ENCODE assay signal across 16 cellular contexts in the genomic region with DNA sequence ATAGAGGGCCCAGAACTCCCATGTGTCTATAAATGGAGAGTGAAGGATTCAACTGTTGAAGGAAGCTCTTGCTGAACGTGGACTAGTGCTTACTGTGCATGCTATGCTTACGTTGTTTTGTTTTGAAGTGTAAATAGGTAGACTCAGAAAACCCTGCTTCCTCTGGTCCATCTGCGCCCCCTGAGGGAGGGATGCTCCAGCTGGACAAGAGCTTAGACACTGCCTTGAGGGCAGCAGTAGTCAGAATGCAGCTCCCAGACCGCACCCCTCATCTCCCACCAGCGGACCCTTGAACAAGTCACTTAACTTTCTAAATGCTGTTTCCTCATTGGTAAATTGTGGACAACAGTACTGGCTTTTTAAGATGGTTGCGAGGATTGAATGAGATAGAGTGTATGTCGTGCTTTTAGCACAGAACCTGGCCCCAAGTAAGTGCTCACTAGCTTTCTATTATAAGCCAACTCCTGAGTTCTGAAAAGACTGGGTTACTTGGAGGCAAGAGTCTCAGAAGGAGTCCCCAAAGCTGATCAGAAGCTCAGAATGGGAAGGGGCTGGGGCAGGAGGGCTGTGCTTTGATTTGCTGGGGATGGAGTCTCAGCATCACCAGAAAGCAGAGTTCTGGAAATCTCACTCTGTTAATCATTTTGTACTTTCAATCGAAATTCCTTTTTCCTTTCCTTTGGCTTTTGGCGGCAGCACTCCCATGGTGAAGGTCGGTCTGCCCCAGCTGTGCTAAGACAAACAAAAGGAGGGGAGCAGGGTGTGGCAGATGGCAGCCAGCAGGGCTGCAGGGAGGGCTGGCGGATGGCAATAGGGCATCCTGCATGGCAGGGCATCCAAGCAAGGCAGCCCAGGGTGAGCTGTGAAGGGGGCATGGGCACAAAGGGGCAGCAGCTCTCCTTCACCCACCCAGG. TPM values are rescaled to one million over a fixed set of nuclear protein-coding genes. Genes with fewer than 3 reads are reported as not detected.
DNase-seq lines count a peak whose midpoint lies in the region; ATAC-seq, FAIRE-seq and TF ChIP-seq lines count a peak whose summit lies in the region.
"Had no signal": no experiment of that assay in that cellular context is flagged by ENCODE, and none has a peak within 500 bp of the region (broad histone marks: within the 10 kb centered on the region; RNA-seq: fewer than 3 reads in every experiment).

No MANE protein-coding gene starts in this region.

- no peaks in the 10 kb centered on the region for H3K9me3 Mint-ChIP-seq in activated T-cell treated with anti-CD3 and anti-CD28 coated beads, Interleukin-2, amount 50 U/mL, for 72 hours
- no peaks in the 10 kb centered on the region for H3K9me3 Mint-ChIP-seq in stimulated activated effector memory CD8-positive, alpha-beta T cell treated with anti-CD3 and anti-CD28 coated beads, Interleukin-12 subunit alpha, Interleukin-12 subunit beta, amount 100 ng/mL, for 72 hours

- no peak overlapping the region for H3K27ac ChIP-seq in GM12878 (ENCODE audit: control insufficient read depth, insufficient read depth)
- H3K27ac ChIP-seq in mammary epithelial cell (ENCODE audit: insufficient read depth, low read depth, low read length): no peak overlapping the region
- H3K27ac ChIP-seq: cardiac muscle cell, parathyroid adenoma, spleen had no signal

- peak; percentile 17 for TF ChIP-seq POLR2A in GM18951 (IDR thresholded peaks at IDR 0.05; ENCODE audit: extremely low read depth, insufficient read depth, insufficient read length)
- peak; percentile 28; the same call in 1 of the 2 replicates for TF ChIP-seq POLR2A in GM12878 (IDR thresholded peaks at IDR 0.05; ENCODE audit: low read depth, low read length)

- no peak for ATAC-seq in activated T-cell treated with anti-CD3 and anti-CD28 coated beads, Interleukin-2, amount 50 U/mL, for 72 hours (replicated peaks in 1 of 2)
- ATAC-seq in GM12878: no peak
- no peak for ATAC-seq in stimulated activated effector memory CD8-positive, alpha-beta T cell treated with anti-CD3 and anti-CD28 coated beads, Interleukin-12 subunit alpha, Interleukin-12 subunit beta, amount 100 ng/mL, for 72 hours
- no peak for ATAC-seq in HG03521 (IDR thresholded peaks at IDR 0.05; ENCODE audit: unreplicated experiment)
- no peak for ATAC-seq in HG03520 (IDR thresholded peaks at IDR 0.05; ENCODE audit: unreplicated experiment)

- H3K9ac ChIP-seq in GM12878 (ENCODE audit: control insufficient read depth, insufficient read depth, low read length): no peak overlapping the region
- no peak overlapping the region for H3K9ac ChIP-seq in mammary epithelial cell (ENCODE audit: insufficient read depth, low read length)
- H3K9ac ChIP-seq: parathyroid adenoma had no signal

- H3K4me1 ChIP-seq in GM12878 (ENCODE audit: control insufficient read depth, insufficient read depth, low read length) (no peaks in the 10 kb centered on the region), mammary epithelial cell (ENCODE audit: insufficient read depth, low read length) (peaks cover 10% of the 10 kb centered on the region)

- DNase-seq in activated T-cell treated with anti-CD3 and anti-CD28 coated beads, Interleukin-2, amount 50 U/mL, for 48 hours: peak; percentile 14 to 16
- DNase-seq in activated T-cell treated with anti-CD3 and anti-CD28 coated beads, Interleukin-2, amount 50 U/mL, for 72 hours: no peak
- DNase-seq in GM12878 (ENCODE audit: low read depth, low spot score) (no peak), mammary epithelial cell (no peak)
- DNase-seq in stimulated activated effector memory CD8-positive, alpha-beta T cell treated with anti-CD3 and anti-CD28 coated beads, Interleukin-12 subunit alpha, Interleukin-12 subunit beta, amount 100 ng/mL, for 72 hours (ENCODE audit: low spot score in 2 of 2): no peak
- DNase-seq: activated CD4-positive, alpha-beta T cell treated with anti-CD3 and anti-CD28 coated beads for 48 hours; activated effector memory CD4-positive, alpha-beta T cell treated with anti-CD3 and anti-CD28 coated beads, Interleukin-2, amount 50 U/mL, for 16 hours; kidney; NCI-H1092 treated with DMSO at 0.1 percent for 48 hours; NCI-H526; spleen had no signal

- dilution Hi-C loops in mammary epithelial cell (cut with HindIII; ENCODE audit: low sequenced_read_pairs): no loop called here

- POLR2A ChIA-PET in GM12878 (lab: Charles Lee): interaction anchor here (0.5 to 1.1 kb wide), 5 partner anchors 11 to 383 kb away, joined by 3 to 5 read pairs (median 3); partner anchors contain the start of gene TSPAN31

- no peak overlapping the region for H3K27ac Mint-ChIP-seq in activated T-cell treated with anti-CD3 and anti-CD28 coated beads, Interleukin-2, amount 50 U/mL, for 72 hours
- H3K27ac Mint-ChIP-seq in stimulated activated effector memory CD8-positive, alpha-beta T cell treated with anti-CD3 and anti-CD28 coated beads, Interleukin-12 subunit alpha, Interleukin-12 subunit beta, amount 100 ng/mL, for 72 hours: peak overlapping the region; percentile 83

- H2AFZ ChIP-seq in GM12878 (ENCODE audit: control insufficient read depth, low read depth, low read length): no peak overlapping the region
- no peak overlapping the region for H2AFZ ChIP-seq in mammary epithelial cell (ENCODE audit: low read depth, low read length)
- H2AFZ ChIP-seq: parathyroid adenoma had no signal

- H3K9me3 ChIP-seq in GM12878 (replicated peaks; ENCODE audit: control insufficient read depth, insufficient read depth, low read length) (no peaks in the 10 kb centered on the region), mammary epithelial cell (replicated peaks; ENCODE audit: insufficient read depth, low read length) (no peaks in the 10 kb centered on the region)
- H3K9me3 ChIP-seq: spleen had no signal

- H3K36me3 ChIP-seq in GM12878 (ENCODE audit: control insufficient read depth in 2 of 2, insufficient read depth in 2 of 2, low read length in 1 of 2) (peaks cover 9 to 14% of the 10 kb centered on the region in 2 experiments), mammary epithelial cell (ENCODE audit: insufficient read depth, low read length) (peaks cover under 1% of the 10 kb centered on the region)

- H4K20me1 ChIP-seq in GM12878 (ENCODE audit: control insufficient read depth, insufficient read depth) (no peaks in the 10 kb centered on the region), mammary epithelial cell (ENCODE audit: insufficient read depth, low read length) (no peaks in the 10 kb centered on the region)

- RAD21 ChIA-PET in GM12878 (lab: Charles Lee; ENCODE audit: unreplicated experiment): no interaction called here

- in situ Hi-C loops in GM18951 (cut with MboI; ENCODE audit: low sequenced_read_pairs, unreplicated experiment) (no loop called here), GM12878 (cut with MboI) (no loop called here), mammary epithelial cell (cut with MboI; ENCODE audit: low sequenced_read_pairs in 2 of 2) (no loop called here)

- no peak overlapping the region for H3K4me2 ChIP-seq in GM12878 (ENCODE audit: control insufficient read depth, insufficient read depth)
- no peak overlapping the region for H3K4me2 ChIP-seq in mammary epithelial cell (ENCODE audit: insufficient read depth, low read depth, low read length)

- WGBS in GM12878 (ENCODE audit: insufficient coverage, insufficient replicate concordance, low lambda C conversion rate, missing lambda C conversion rate): 88% methylated on average over 11 of the region's 11 CpGs
- 83% methylated on average over 11 of the region's 11 CpGs for WGBS in mammary epithelial cell (ENCODE audit: low coverage, missing lambda C conversion rate)

- FAIRE-seq in GM12878 (lab: Jason Lieb, UNC): no peak
- FAIRE-seq: kidney had no signal

- H3K27me3 ChIP-seq in GM12878 (replicated peaks in 1 of 2; ENCODE audit: control insufficient read depth in 2 of 2, insufficient read depth in 2 of 2, low read length in 1 of 2): no peaks in the 10 kb centered on the region
- H3K27me3 ChIP-seq in mammary epithelial cell (ENCODE audit: insufficient read depth, low read length): no peaks in the 10 kb centered on the region
- H3K27me3 ChIP-seq: spleen had no signal

- H3K4me3 ChIP-seq in GM12878 (no peak overlapping the region), mammary epithelial cell (replicated peaks in 1 of 3; ENCODE audit: insufficient read depth in 1 of 3, low read depth in 2 of 3, low read length in 3 of 3) (no peak overlapping the region)
- H3K4me3 ChIP-seq: cardiac muscle cell, spleen had no signal

- H3K4me1 Mint-ChIP-seq in activated T-cell treated with anti-CD3 and anti-CD28 coated beads, Interleukin-2, amount 50 U/mL, for 72 hours (ENCODE audit: low read depth): no peaks in the 10 kb centered on the region
- H3K4me1 Mint-ChIP-seq in stimulated activated effector memory CD8-positive, alpha-beta T cell treated with anti-CD3 and anti-CD28 coated beads, Interleukin-12 subunit alpha, Interleukin-12 subunit beta, amount 100 ng/mL, for 72 hours: peaks cover 39% of the 10 kb centered on the region

- TF ChIP-seq CTCF in GM12878 (IDR thresholded peaks at IDR 0.05 in 2 of 3, conservative IDR thresholded peaks at IDR 0.05 in 1 of 3; ENCODE audit: control insufficient read depth in 2 of 3, extremely low read depth in 1 of 3, insufficient read depth in 1 of 3, low read depth in 3 of 3, low read length in 3 of 3): no peak
- TF ChIP-seq CTCF in mammary epithelial cell (conservative IDR thresholded peaks at IDR 0.05 in 1 of 2, IDR thresholded peaks at IDR 0.05 in 1 of 2; ENCODE audit: extremely low read depth in 1 of 2, insufficient read depth in 1 of 2, low read depth in 1 of 2, low read length in 2 of 2): no peak

- H3K36me3 Mint-ChIP-seq in activated T-cell treated with anti-CD3 and anti-CD28 coated beads, Interleukin-2, amount 50 U/mL, for 72 hours (ENCODE audit: insufficient read depth in 2 of 2): peaks cover 9 to 22% of the 10 kb centered on the region in 2 donors
- H3K36me3 Mint-ChIP-seq in stimulated activated effector memory CD8-positive, alpha-beta T cell treated with anti-CD3 and anti-CD28 coated beads, Interleukin-12 subunit alpha, Interleukin-12 subunit beta, amount 100 ng/mL, for 72 hours: peaks cover 82% of the 10 kb centered on the region

- H3K79me2 ChIP-seq in GM12878 (ENCODE audit: control insufficient read depth, insufficient read depth, low read length) (no peaks in the 10 kb centered on the region), mammary epithelial cell (ENCODE audit: insufficient read depth, low read length) (no peaks in the 10 kb centered on the region)
- H3K79me2 ChIP-seq: parathyroid adenoma had no signal

- no peaks in the 10 kb centered on the region for H3K27me3 Mint-ChIP-seq in activated T-cell treated with anti-CD3 and anti-CD28 coated beads, Interleukin-2, amount 50 U/mL, for 72 hours (ENCODE audit: low read depth)

- CTCF ChIA-PET in GM12878 (lab: Yijun Ruan, JAX) (interaction anchor here (1.1 kb wide), 1 partner anchor 9 kb away, joined by 3 read pairs; no protein-coding TSS in a partner anchor), mammary epithelial cell (lab: Charles Lee; ENCODE audit: low non-redundant PET) (no interaction called here)

- no TSS peak for BruUV-seq in GM12878 (replicated peaks; lab: Mats Ljungman, UMichigan)
- no TSS peak for BruUV-seq in mammary epithelial cell (replicated peaks; lab: Mats Ljungman, UMichigan)

- H3K4me3 Mint-ChIP-seq in activated T-cell treated with anti-CD3 and anti-CD28 coated beads, Interleukin-2, amount 50 U/mL, for 72 hours: no peak overlapping the region
- H3K4me3 Mint-ChIP-seq in stimulated activated effector memory CD8-positive, alpha-beta T cell treated with anti-CD3 and anti-CD28 coated beads, Interleukin-12 subunit alpha, Interleukin-12 subunit beta, amount 100 ng/mL, for 72 hours: no peak overlapping the region

- SMC1A ChIA-PET in GM12878 (lab: Charles Lee; ENCODE audit: uncharacterized antibody, unreplicated experiment): interaction anchor here (0.7 kb wide), 1 partner anchor 19 kb away, joined by 3 read pairs; no protein-coding TSS in a partner anchor

- no peak for TF ChIP-seq EP300 in GM12878 (IDR thresholded peaks at IDR 0.05; ENCODE audit: borderline replicate concordance in 1 of 2, control insufficient read depth in 1 of 2, low read depth in 2 of 2, low read length in 2 of 2)

- no peak for TF ChIP-seq RAD21 in GM12878 (IDR thresholded peaks at IDR 0.05; ENCODE audit: insufficient read depth, low read depth, low read length)

- intact Hi-C loops in GM12878 (cut with micrococcal nuclease; ENCODE audit: unreplicated experiment) (no loop called here), mammary epithelial cell (cut with micrococcal nuclease) (no loop called here)

RNA-seq across cellular contexts. Expression of gene AGAP2, which starts 15.6 kb away (rescaled TPM):
- 10 to 100 TPM; 21.7 to 26.9 TPM for total RNA-seq in activated T-cell treated with anti-CD3 and anti-CD28 coated beads, Interleukin-2, amount 50 U/mL, for 72 hours
- 13.0 and 14.1 TPM in 2 replicates for total RNA-seq in GM12878 (2013; cell fraction: nucleolus; rRNA removed)
- total RNA-seq in GM12878 (2014; rRNA removed) (11.1 and 14.1 TPM in 2 replicates), GM12878 (2014; rRNA removed; fragmentation: Illumina TruSeq; extraction: Trizol) (10.2 and 13.9 TPM in 2 replicates), GM12878 (2021) (17.9 and 19.8 TPM in 2 replicates), mammary epithelial cell (under 1 TPM; 0.33 to 0.99 TPM)
- polyA plus RNA-seq in GM12878 (2011; ENCODE audit: low read depth): 6.7 TPM
- polyA plus RNA-seq in GM12878 (2011; rRNA removed) (11.6 and 13.9 TPM in 2 replicates), GM12878 (2014; fragmentation: Illumina TruSeq; extraction: Trizol) (6.8 and 10.6 TPM in 2 replicates), GM12878 (2014; fragmentation: Nextera tagmentation; extraction: Ambion mirVana) (under 1 TPM; 0.29 to 0.47 TPM), GM12878 (2014; rRNA removed) (11.3 and 13.6 TPM in 2 replicates), GM12878 (2016; fragmentation: Nextera tagmentation; extraction: Ambion mirVana) (1 to 10 TPM; 2.5 to 2.8 TPM), mammary epithelial cell (0.28 TPM)
- 10.5 and 13.7 TPM in 2 replicates for polyA plus RNA-seq in GM12878 (2011; cell fraction: cytosol; rRNA removed)
- 28.7 and 34.5 TPM in 2 replicates for polyA plus RNA-seq in GM12878 (2011; cell fraction: nucleus; rRNA removed)
- 9.1 and 10.5 TPM in 2 replicates for polyA plus RNA-seq in GM12878 (2012)
- polyA minus RNA-seq in GM12878 (2011; rRNA and poly(A)+ RNA removed): 9.4 and 16.3 TPM in 2 replicates
- 6.4 and 8.3 TPM in 2 replicates for polyA minus RNA-seq in GM12878 (2011; cell fraction: cytosol; rRNA and poly(A)+ RNA removed)
- polyA minus RNA-seq in GM12878 (2011; cell fraction: nucleus; rRNA and poly(A)+ RNA removed): 8.0 and 19.8 TPM in 2 replicates
- 0.57 TPM for polyA minus RNA-seq in mammary epithelial cell

RNA-seq across cellular contexts. Expression of gene TSPAN31, which starts 21.9 kb away (rescaled TPM):
- 10 to 100 TPM; 18.2 to 19.6 TPM for total RNA-seq in activated T-cell treated with anti-CD3 and anti-CD28 coated beads, Interleukin-2, amount 50 U/mL, for 72 hours
- 28.1 and 28.4 TPM in 2 replicates for total RNA-seq in GM12878 (2013; cell fraction: nucleolus; rRNA removed)
- total RNA-seq in GM12878 (2014; rRNA removed) (24.8 and 32.7 TPM in 2 replicates), GM12878 (2014; rRNA removed; fragmentation: Illumina TruSeq; extraction: Trizol) (18.8 and 21.7 TPM in 2 replicates), GM12878 (2021) (11.8 and 13.8 TPM in 2 replicates), mammary epithelial cell (10 to 100 TPM; 23.6 to 58.3 TPM)
- polyA plus RNA-seq in GM12878 (2011; ENCODE audit: low read depth): 16.0 TPM
- polyA plus RNA-seq in GM12878 (2011; rRNA removed) (32.2 and 40.4 TPM in 2 replicates), GM12878 (2014; fragmentation: Illumina TruSeq; extraction: Trizol) (24.7 and 27.0 TPM in 2 replicates), GM12878 (2014; fragmentation: Nextera tagmentation; extraction: Ambion mirVana) (10 to 100 TPM; 23.4 to 25.1 TPM), GM12878 (2014; rRNA removed) (19.0 and 20.8 TPM in 2 replicates), GM12878 (2016; fragmentation: Nextera tagmentation; extraction: Ambion mirVana) (10 to 100 TPM; 27.7 to 30.0 TPM), mammary epithelial cell (33.0 TPM)
- 23.1 and 29.6 TPM in 2 replicates for polyA plus RNA-seq in GM12878 (2011; cell fraction: cytosol; rRNA removed)
- polyA plus RNA-seq in GM12878 (2011; cell fraction: nucleus; rRNA removed): 16.6 and 19.0 TPM in 2 replicates
- polyA plus RNA-seq in GM12878 (2012): 27.7 and 28.4 TPM in 2 replicates
- polyA minus RNA-seq in GM12878 (2011; rRNA and poly(A)+ RNA removed): 24.3 and 40.1 TPM in 2 replicates
- polyA minus RNA-seq in GM12878 (2011; cell fraction: cytosol; rRNA and poly(A)+ RNA removed): 8.2 and 9.2 TPM in 2 replicates
- 10.5 and 15.4 TPM in 2 replicates for polyA minus RNA-seq in GM12878 (2011; cell fraction: nucleus; rRNA and poly(A)+ RNA removed)
- 38.5 TPM for polyA minus RNA-seq in mammary epithelial cell

RNA-seq across cellular contexts. Expression of gene OS9, which starts 29.0 kb away (rescaled TPM):
- total RNA-seq in activated T-cell treated with anti-CD3 and anti-CD28 coated beads, Interleukin-2, amount 50 U/mL, for 72 hours: 100 to 1,000 TPM; 103 to 104 TPM
- 168 and 196 TPM in 2 replicates for total RNA-seq in GM12878 (2013; cell fraction: nucleolus; rRNA removed)
- total RNA-seq in GM12878 (2014; rRNA removed): 83.4 and 83.9 TPM in 2 replicates
- 68.8 and 74.9 TPM in 2 replicates for total RNA-seq in GM12878 (2014; rRNA removed; fragmentation: Illumina TruSeq; extraction: Trizol)
- total RNA-seq in GM12878 (2021): 87.2 and 101 TPM in 2 replicates
- 73.5 TPM for polyA plus RNA-seq in GM12878 (2011; ENCODE audit: low read depth)
- polyA plus RNA-seq in GM12878 (2011; rRNA removed): 85.7 and 106 TPM in 2 replicates
- polyA plus RNA-seq in GM12878 (2011; cell fraction: cytosol; rRNA removed): 111 and 179 TPM in 2 replicates
- polyA plus RNA-seq in GM12878 (2011; cell fraction: nucleus; rRNA removed): 320 and 332 TPM in 2 replicates
- 95.5 and 119 TPM in 2 replicates for polyA plus RNA-seq in GM12878 (2012)
- 58.2 and 82.7 TPM in 2 replicates for polyA plus RNA-seq in GM12878 (2014; fragmentation: Illumina TruSeq; extraction: Trizol)
- 1 to 10 TPM; 5.2 to 8.4 TPM for polyA plus RNA-seq in GM12878 (2014; fragmentation: Nextera tagmentation; extraction: Ambion mirVana)
- polyA plus RNA-seq in GM12878 (2014; rRNA removed): 78.6 and 79.0 TPM in 2 replicates
- polyA plus RNA-seq in GM12878 (2016; fragmentation: Nextera tagmentation; extraction: Ambion mirVana): 10 to 100 TPM; 78.9 to 79.4 TPM
- polyA minus RNA-seq in GM12878 (2011; rRNA and poly(A)+ RNA removed): 96.3 and 167 TPM in 2 replicates
- 30.5 and 33.5 TPM in 2 replicates for polyA minus RNA-seq in GM12878 (2011; cell fraction: cytosol; rRNA and poly(A)+ RNA removed)
- polyA minus RNA-seq in GM12878 (2011; cell fraction: nucleus; rRNA and poly(A)+ RNA removed): 51.4 and 63.3 TPM in 2 replicates
- 100 to 1,000 TPM; 111 to 145 TPM for total RNA-seq in mammary epithelial cell
- polyA plus RNA-seq in mammary epithelial cell: 126 TPM
- polyA minus RNA-seq in mammary epithelial cell: 157 TPM

RNA-seq across cellular contexts. Expression of gene CDK4, which starts 29.1 kb away (rescaled TPM):
- total RNA-seq in activated T-cell treated with anti-CD3 and anti-CD28 coated beads, Interleukin-2, amount 50 U/mL, for 72 hours: 100 to 1,000 TPM; 150 to 154 TPM
- total RNA-seq in GM12878 (2013; cell fraction: nucleolus; rRNA removed): 35.5 and 41.8 TPM in 2 replicates
- total RNA-seq in GM12878 (2014; rRNA removed) (201 and 202 TPM in 2 replicates), GM12878 (2014; rRNA removed; fragmentation: Illumina TruSeq; extraction: Trizol) (116 and 120 TPM in 2 replicates), GM12878 (2021) (189 TPM in 2 replicates), mammary epithelial cell (100 to 1,000 TPM; 103 to 163 TPM)
- polyA plus RNA-seq in GM12878 (2011; ENCODE audit: low read depth): 74.3 TPM
- polyA plus RNA-seq in GM12878 (2011; rRNA removed) (155 and 251 TPM in 2 replicates), GM12878 (2014; fragmentation: Illumina TruSeq; extraction: Trizol) (213 and 240 TPM in 2 replicates), GM12878 (2014; fragmentation: Nextera tagmentation; extraction: Ambion mirVana) (10 to 100 TPM; 26.1 to 45.7 TPM), GM12878 (2014; rRNA removed) (237 and 311 TPM in 2 replicates), GM12878 (2016; fragmentation: Nextera tagmentation; extraction: Ambion mirVana) (100 to 1,000 TPM; 344 to 385 TPM), mammary epithelial cell (258 TPM)
- polyA plus RNA-seq in GM12878 (2011; cell fraction: cytosol; rRNA removed): 241 and 318 TPM in 2 replicates
- polyA plus RNA-seq in GM12878 (2011; cell fraction: nucleus; rRNA removed): 132 and 140 TPM in 2 replicates
- polyA plus RNA-seq in GM12878 (2012): 98.0 and 98.2 TPM in 2 replicates
- polyA minus RNA-seq in GM12878 (2011; rRNA and poly(A)+ RNA removed): 134 and 149 TPM in 2 replicates
- polyA minus RNA-seq in GM12878 (2011; cell fraction: cytosol; rRNA and poly(A)+ RNA removed): 49.7 and 57.6 TPM in 2 replicates
- 32.0 and 54.1 TPM in 2 replicates for polyA minus RNA-seq in GM12878 (2011; cell fraction: nucleus; rRNA and poly(A)+ RNA removed)
- polyA minus RNA-seq in mammary epithelial cell: 128 TPM

RNA-seq across cellular contexts. Expression of gene MARCHF9, which starts 31.9 kb away (rescaled TPM):
- total RNA-seq in activated T-cell treated with anti-CD3 and anti-CD28 coated beads, Interleukin-2, amount 50 U/mL, for 72 hours: 10 to 100 TPM; 30.2 to 32.9 TPM
- total RNA-seq in GM12878 (2013; cell fraction: nucleolus; rRNA removed): 20.5 and 20.9 TPM in 2 replicates
- 15.6 and 17.6 TPM in 2 replicates for total RNA-seq in GM12878 (2014; rRNA removed)
- 10.3 and 10.4 TPM in 2 replicates for total RNA-seq in GM12878 (2014; rRNA removed; fragmentation: Illumina TruSeq; extraction: Trizol)
- 25.5 and 26.7 TPM in 2 replicates for total RNA-seq in GM12878 (2021)
- polyA plus RNA-seq in GM12878 (2011; ENCODE audit: low read depth): 7.7 TPM
- 11.1 and 16.6 TPM in 2 replicates for polyA plus RNA-seq in GM12878 (2011; rRNA removed)
- polyA plus RNA-seq in GM12878 (2011; cell fraction: cytosol; rRNA removed): 20.0 and 26.5 TPM in 2 replicates
- 36.0 and 36.4 TPM in 2 replicates for polyA plus RNA-seq in GM12878 (2011; cell fraction: nucleus; rRNA removed)
- polyA plus RNA-seq in GM12878 (2012): 18.9 and 20.4 TPM in 2 replicates
- 17.9 and 20.6 TPM in 2 replicates for polyA plus RNA-seq in GM12878 (2014; fragmentation: Illumina TruSeq; extraction: Trizol)
- 1 to 10 TPM; 2.4 to 5.1 TPM for polyA plus RNA-seq in GM12878 (2014; fragmentation: Nextera tagmentation; extraction: Ambion mirVana)
- polyA plus RNA-seq in GM12878 (2014; rRNA removed): 29.3 and 32.3 TPM in 2 replicates
- 1 to 10 TPM; 3.3 to 4.0 TPM for polyA plus RNA-seq in GM12878 (2016; fragmentation: Nextera tagmentation; extraction: Ambion mirVana)
- polyA minus RNA-seq in GM12878 (2011; rRNA and poly(A)+ RNA removed): 17.7 and 24.6 TPM in 2 replicates
- polyA minus RNA-seq in GM12878 (2011; cell fraction: cytosol; rRNA and poly(A)+ RNA removed): 4.9 and 6.8 TPM in 2 replicates
- 7.3 and 12.1 TPM in 2 replicates for polyA minus RNA-seq in GM12878 (2011; cell fraction: nucleus; rRNA and poly(A)+ RNA removed)
- 10 to 100 TPM in 1 of 2 donors, 1 to 10 TPM in 1; 6.0 to 18.8 TPM for total RNA-seq in mammary epithelial cell
- 13.8 TPM for polyA plus RNA-seq in mammary epithelial cell
- polyA minus RNA-seq in mammary epithelial cell: 4.8 TPM

Comparison
In these comparisons a context has a peak if more than half of its experiments do, and no peak if none do; other contexts are left out.
1. DNase-seq: peak in activated T-cell treated with anti-CD3 and anti-CD28 coated beads, Interleukin-2, amount 50 U/mL, for 48 hours (2 of 2); none in activated T-cell treated with anti-CD3 and anti-CD28 coated beads, Interleukin-2, amount 50 U/mL, for 72 hours (0 of 2), GM12878 (single experiment), stimulated activated effector memory CD8-positive, alpha-beta T cell treated with anti-CD3 and anti-CD28 coated beads, Interleukin-12 subunit alpha, Interleukin-12 subunit beta, amount 100 ng/mL, for 72 hours (0 of 2) and mammary epithelial cell (single experiment).
2. RNA of gene AGAP2, which starts 15.6 kb away (total RNA-seq): 21.7 to 26.9 TPM in activated T-cell treated with anti-CD3 and anti-CD28 coated beads, Interleukin-2, amount 50 U/mL, for 72 hours and 10.2 to 19.8 TPM in GM12878; 0.33 to 0.99 TPM in mammary epithelial cell; every median in the first group is over 4 times any median in the second.